23 cellular contexts compared by ENCODE assay signal in genomic region chr6:24089741-24090140, GRCh38.
DNase-seq lines count a peak whose midpoint lies in the region; ATAC-seq lines count a peak whose summit lies in the region.
"Had no signal": no experiment of that assay in that cellular context is flagged by ENCODE, and none has a peak within 500 bp of the region (broad histone marks: within the 10 kb centered on the region; RNA-seq: fewer than 3 reads in every experiment).

No MANE protein-coding gene starts in this region.

- DNase-seq in D341Med (ENCODE audit: low spot score) (peak; percentile 39), NCI-H2227 (lab: John Stamatoyannopoulos, UW; ENCODE audit: unreplicated experiment) (peak; percentile 36), NCI-H82 treated with DMSO at 0.1 percent for 48 hours (lab: John Stamatoyannopoulos, UW; ENCODE audit: unreplicated experiment) (peak; percentile 74), COLO829 (ENCODE audit: low spot score) (no peak)
- DNase-seq in stimulated activated naive CD8-positive, alpha-beta T cell treated with anti-CD3 and anti-CD28 coated beads, Interleukin-15, Interleukin-2, amounts not matched to agents 100 U/mL and 50 U/mL, for 24 hours, result no peak
- DNase-seq: 8988T; ACHN; AML-193; BE2C; Calu3; CD4-positive, alpha-beta T cell; CD8-positive, alpha-beta memory T cell; COR-L47; DMS 273 treated with DMSO at 0.1 percent for 48 hours; DMS79; EL; GDM1; H9 had no signal

- no peak for ATAC-seq in stimulated activated naive CD8-positive, alpha-beta T cell treated with anti-CD3 and anti-CD28 coated beads, Interleukin-15, Interleukin-2, amounts not matched to agents 100 U/mL and 50 U/mL, for 24 hours
- ATAC-seq in HG03354 (IDR thresholded peaks at IDR 0.05; ENCODE audit: poor library complexity, severe bottlenecking, unreplicated experiment), result no peak
- ATAC-seq: A549, GM12878, GM23338, HCT116 had no signal

Comparison
In these comparisons a context has a peak if more than half of its experiments do, and no peak if none do; other contexts are left out.
1. DNase-seq: peak in D341Med (single experiment), NCI-H2227 (single experiment) and NCI-H82 treated with DMSO at 0.1 percent for 48 hours (single experiment); none in COLO829 (single experiment) and stimulated activated naive CD8-positive, alpha-beta T cell treated with anti-CD3 and anti-CD28 coated beads, Interleukin-15, Interleukin-2, amounts not matched to agents 100 U/mL and 50 U/mL, for 24 hours (single experiment).